8 cellular contexts compared by ENCODE assay signal in the genomic region with DNA sequence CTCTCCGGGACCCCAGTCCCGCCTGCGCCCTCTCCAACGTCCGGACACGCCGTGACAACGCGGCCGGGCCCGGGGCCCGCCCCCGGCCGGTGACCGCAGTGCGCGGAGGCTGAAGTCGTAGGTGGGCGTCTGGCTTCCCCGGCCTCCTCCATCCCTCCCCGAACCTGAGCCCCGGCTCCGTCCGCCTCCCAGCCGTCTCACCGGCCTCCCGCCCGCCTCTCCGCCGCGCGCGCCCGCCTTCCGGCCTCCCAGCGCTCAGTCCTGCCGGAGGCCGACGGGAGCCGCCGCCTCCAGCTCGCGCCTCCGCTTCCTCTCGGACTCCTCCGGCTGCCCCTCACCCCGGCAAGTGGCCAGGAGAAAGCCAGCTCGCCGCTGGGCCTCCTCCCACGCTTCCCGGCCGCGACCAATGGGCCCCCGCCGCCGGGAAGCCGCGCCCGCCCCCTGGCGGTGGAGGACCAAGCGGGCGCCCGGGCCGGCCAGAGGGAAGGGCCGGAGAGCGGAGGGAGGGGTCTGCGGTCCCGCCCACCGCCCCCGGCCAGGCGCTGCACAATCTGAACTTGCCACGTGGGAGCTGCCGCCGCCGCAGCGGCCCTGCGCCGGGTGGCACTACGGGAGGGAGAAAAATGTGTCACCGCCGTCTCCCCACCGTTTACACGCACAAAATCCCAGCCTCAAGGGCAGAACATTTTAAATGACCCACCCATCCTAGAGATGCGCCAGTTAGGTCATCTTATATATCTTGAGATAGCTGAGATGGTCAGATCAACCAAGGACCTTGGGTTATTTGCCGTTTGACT. TPM values are rescaled to one million over a fixed set of nuclear protein-coding genes. Genes with fewer than 3 reads are reported as not detected.
A peak's percentile ranks its signal among the peaks of the same experiment; 100 is the strongest.
DNase-seq lines count a peak whose midpoint lies in the region; TF ChIP-seq lines count a peak whose summit lies in the region.

A gene with protein sequence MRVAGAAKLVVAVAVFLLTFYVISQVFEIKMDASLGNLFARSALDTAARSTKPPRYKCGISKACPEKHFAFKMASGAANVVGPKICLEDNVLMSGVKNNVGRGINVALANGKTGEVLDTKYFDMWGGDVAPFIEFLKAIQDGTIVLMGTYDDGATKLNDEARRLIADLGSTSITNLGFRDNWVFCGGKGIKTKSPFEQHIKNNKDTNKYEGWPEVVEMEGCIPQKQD (minus strand): TSS at position 348 of the 797 bp plus-strand sequence. CDS start 13,339 bp downstream, outside the sequence.

- H3K36me3 Mint-ChIP-seq in Caco-2 (ENCODE audit: insufficient read depth, unreplicated experiment), result peaks cover 26% of the 10 kb centered on the region
- H3K36me3 Mint-ChIP-seq in mesothelial cell of epicardium, result peaks cover 18% of the 10 kb centered on the region

- POLR2A ChIA-PET in Caco-2 (lab: Charles Lee), result interaction anchor here (0.8 to 1.2 kb wide), 6 partner anchors 23 to 151 kb away, joined by 3 to 9 read pairs (median 4); no protein-coding TSS in a partner anchor

- H3K9me3 ChIP-seq in Caco-2, result no peaks in the 10 kb centered on the region

- H3K36me3 ChIP-seq in Caco-2 (ENCODE audit: control insufficient read depth, insufficient read depth, low read length), result no peaks in the 10 kb centered on the region

- H3K4me3 Mint-ChIP-seq in Caco-2 (ENCODE audit: unreplicated experiment) (peak within 1 kb of the TSS; percentile 88), mesothelial cell of epicardium (peak within 1 kb of the TSS; percentile 91)

- peak within 1 kb of the TSS; percentile 74 for H3K4me3 ChIP-seq in Caco-2 (ENCODE audit: low read depth, low read length)

- DNase-seq in Caco-2 (peak; percentile 90 to 97), GM20000 (ENCODE audit: low spot score) (peak; percentile 95), HT-29 (ENCODE audit: low spot score) (peak; percentile 96), NOMO-1 treated with DMSO at 0.1 percent for 48 hours (lab: John Stamatoyannopoulos, UW; ENCODE audit: unreplicated experiment) (peak; percentile 63), mesothelial cell of epicardium (ENCODE audit: low spot score in 2 of 2, unreplicated experiment in 2 of 2) (peak; percentile 85 to 92)
- DNase-seq in activated CD8-positive, alpha-beta memory T cell treated with anti-CD3 and anti-CD28 coated beads, Interleukin-2, amount 50 U/mL, for 1 hour (ENCODE audit: extremely low read depth), result peak; percentile 25
- peak; percentile 84 to 88 for DNase-seq in stimulated activated CD8-positive, alpha-beta memory T cell treated with anti-CD3 and anti-CD28 coated beads, Interleukin-15, amount 100 ng/mL, for 48 hours (ENCODE audit: low read depth in 2 of 2)

- intact Hi-C loops in Caco-2 (cut with micrococcal nuclease; ENCODE audit: unreplicated experiment), result loop anchor here (1.0 to 2.0 kb wide), 5 partner anchors 11 to 151 kb away; no protein-coding TSS in a partner anchor

- H3K9me3 Mint-ChIP-seq in Caco-2 (ENCODE audit: unreplicated experiment) (no peaks in the 10 kb centered on the region), mesothelial cell of epicardium (peaks cover 9% of the 10 kb centered on the region)

- H3K4me1 Mint-ChIP-seq in Caco-2 (ENCODE audit: low read depth, unreplicated experiment) (peaks cover 7% of the 10 kb centered on the region), mesothelial cell of epicardium (peaks cover 28% of the 10 kb centered on the region)

- H3K27me3 ChIP-seq in Caco-2 (replicated peaks; ENCODE audit: control insufficient read depth, insufficient read depth, low read length), result no peaks in the 10 kb centered on the region

- H3K27ac Mint-ChIP-seq in Caco-2 (ENCODE audit: unreplicated experiment) (peak within 1 kb of the TSS; percentile 79), mesothelial cell of epicardium (peak within 1 kb of the TSS; percentile 93)

- TF ChIP-seq CTCF in Caco-2 (IDR thresholded peaks at IDR 0.05; ENCODE audit: insufficient read depth in 1 of 2, low read depth in 1 of 2, low read length in 1 of 2, severe bottlenecking in 1 of 2, unreplicated experiment in 1 of 2) (peak; percentile 49 to 90), GM20000 (IDR thresholded peaks at IDR 0.05; ENCODE audit: extremely low read depth, missing control alignments) (peak; percentile 87), mesothelial cell of epicardium (IDR thresholded peaks at IDR 0.05; ENCODE audit: unreplicated experiment) (peak; percentile 98)

- CTCF ChIA-PET in Caco-2 (lab: Charles Lee), result interaction anchor here (0.6 to 2.6 kb wide), 16 partner anchors 8 to 1278 kb away, joined by 3 to 20 read pairs (median 4); no protein-coding TSS in a partner anchor

- peaks cover 24% of the 10 kb centered on the region for H3K4me1 ChIP-seq in Caco-2

- no TSS peak for BruUV-seq in Caco-2 (replicated peaks; lab: Mats Ljungman, UMichigan)

- H3K27me3 Mint-ChIP-seq in Caco-2 (ENCODE audit: insufficient read depth, unreplicated experiment) (no peaks in the 10 kb centered on the region), mesothelial cell of epicardium (ENCODE audit: low read depth) (no peaks in the 10 kb centered on the region)

- in situ Hi-C loops in endometrial microvascular endothelial cells (cut with HindIII; ENCODE audit: inconsistent ontology term, low pct_unique_long_range_greater_than_20kb, low sequenced_read_pairs), result no loop called here

RNA-seq across cellular contexts. Expression of the gene that starts here (rescaled TPM):
- total RNA-seq in Caco-2 (2022) (40.2 and 40.5 TPM in 2 replicates), endometrial microvascular endothelial cells (ENCODE audit: inconsistent ontology term) (53.0 TPM), mesothelial cell of epicardium (76.4 to 82.7 TPM (median 78.2 TPM) in 3 replicates)
- total RNA-seq in HT-29 (2014; rRNA removed; shearing (Covaris generic)), result 37.4 and 38.5 TPM in 2 replicates

Comparison
In these comparisons a context has a peak if more than half of its experiments do, and no peak if none do; other contexts are left out.
1. Peak in every context shown above with its lines: DNase-seq and H3K4me3 ChIP-seq.
2. DNase-seq: peak in every context shown above with its lines; median percentile 96 in HT-29; 95 in GM20000; 94 in Caco-2; 88 in mesothelial cell of epicardium; 86 in stimulated activated CD8-positive, alpha-beta memory T cell treated with anti-CD3 and anti-CD28 coated beads, Interleukin-15, amount 100 ng/mL, for 48 hours; 63 in NOMO-1 treated with DMSO at 0.1 percent for 48 hours; 25 in activated CD8-positive, alpha-beta memory T cell treated with anti-CD3 and anti-CD28 coated beads, Interleukin-2, amount 50 U/mL, for 1 hour.